1 cellular context compared by ENCODE assay signal in genomic region chr3:105503191-105503593, GRCh38.
TF ChIP-seq lines count a peak whose summit lies in the region.

No MANE protein-coding gene starts in this region.

TF ChIP-seq in HepG2, 621 proteins besides CTCF, POLR2A, EP300 and RAD21 (continued from another document and continues in another):
- TF ChIP-seq ZNF512 (CRISPR knock-in tag; IDR thresholded peaks at IDR 0.05) = no peak
- TF ChIP-seq PCBP2 (optimal IDR thresholded peaks at IDR 0.05; ENCODE audit: low read depth, low read length, poor library complexity, severe bottlenecking) = no peak
- TF ChIP-seq JDP2 (CRISPR knock-in tag; IDR thresholded peaks at IDR 0.05; ENCODE audit: borderline replicate concordance) = no peak
- no peak for TF ChIP-seq TEAD2 (CRISPR knock-in tag; IDR thresholded peaks at IDR 0.05)
- TF ChIP-seq AKAP8 (CRISPR knock-in tag; IDR thresholded peaks at IDR 0.05) = no peak
- no peak for TF ChIP-seq PRDM10 (CRISPR knock-in tag; IDR thresholded peaks at IDR 0.05; ENCODE audit: low read depth)
- no peak for TF ChIP-seq ZFP62 (CRISPR knock-in tag; IDR thresholded peaks at IDR 0.05)
- TF ChIP-seq MIER2 (CRISPR knock-in tag; IDR thresholded peaks at IDR 0.05) = peak; percentile 29; the same call in 1 of the 2 replicates
- TF ChIP-seq ZNF333 (CRISPR knock-in tag; IDR thresholded peaks at IDR 0.05; ENCODE audit: borderline replicate concordance) = no peak
- TF ChIP-seq SALL2 (CRISPR knock-in tag; IDR thresholded peaks at IDR 0.05) = no peak
- TF ChIP-seq TOPORS (CRISPR knock-in tag; IDR thresholded peaks at IDR 0.05) = no peak
- TF ChIP-seq ZNF75D (CRISPR knock-in tag; IDR thresholded peaks at IDR 0.05; ENCODE audit: borderline replicate concordance) = no peak
- TF ChIP-seq ZNF18 (CRISPR knock-in tag; IDR thresholded peaks at IDR 0.05; ENCODE audit: insufficient replicate concordance) = peak; percentile 47
- TF ChIP-seq ASH2L (IDR thresholded peaks at IDR 0.05; ENCODE audit: insufficient read length, low read depth, low read length) = peak; percentile 87
- no peak for TF ChIP-seq ZNF335 (CRISPR knock-in tag; IDR thresholded peaks at IDR 0.05)
- TF ChIP-seq ZNF17 (CRISPR knock-in tag; IDR thresholded peaks at IDR 0.05) = no peak
- no peak for TF ChIP-seq NFAT5 (CRISPR knock-in tag; IDR thresholded peaks at IDR 0.05)
- TF ChIP-seq ZNF816 (CRISPR knock-in tag; IDR thresholded peaks at IDR 0.05; ENCODE audit: borderline replicate concordance) = peak; percentile 85; the same call in 1 of the 2 replicates
- TF ChIP-seq HCFC1 (IDR thresholded peaks at IDR 0.05; ENCODE audit: low read depth, low read length) = no peak
- TF ChIP-seq ZSCAN21 (CRISPR knock-in tag; IDR thresholded peaks at IDR 0.05; ENCODE audit: borderline replicate concordance) = no peak; the same call in 1 of the 2 replicates
- peak; percentile 63; the same call in 1 of the 2 replicates for TF ChIP-seq FOSL2 (CRISPR knock-in tag; IDR thresholded peaks at IDR 0.05)
- TF ChIP-seq EHMT2 (IDR thresholded peaks at IDR 0.05; ENCODE audit: borderline replicate concordance, low read depth, low read length) = no peak
- no peak for TF ChIP-seq ZBTB38 (CRISPR knock-in tag; IDR thresholded peaks at IDR 0.05)
- TF ChIP-seq KDM1A (CRISPR knock-in tag; IDR thresholded peaks at IDR 0.05) = no peak
- TF ChIP-seq ZNF616 (CRISPR knock-in tag; IDR thresholded peaks at IDR 0.05; ENCODE audit: low read depth) = no peak
- TF ChIP-seq CHD2 (IDR thresholded peaks at IDR 0.05; ENCODE audit: low read depth, low read length) = no peak
- TF ChIP-seq ZGPAT (CRISPR knock-in tag; IDR thresholded peaks at IDR 0.05) = peak; percentile 93
- TF ChIP-seq FOXA1 (IDR thresholded peaks at IDR 0.05) = peak; percentile 94
- peak; percentile 96 for TF ChIP-seq FOXA1 (CRISPR knock-in tag; IDR thresholded peaks at IDR 0.05)
- TF ChIP-seq HIVEP1 (CRISPR knock-in tag; IDR thresholded peaks at IDR 0.05) = no peak
- peak; percentile 37; the same call in 1 of the 2 replicates for TF ChIP-seq ZNF644 (CRISPR knock-in tag; IDR thresholded peaks at IDR 0.05; ENCODE audit: low read depth)
- TF ChIP-seq SYNCRIP (IDR thresholded peaks at IDR 0.05; ENCODE audit: insufficient read depth, low read depth, low read length) = no peak
- TF ChIP-seq CREB3 (CRISPR knock-in tag; IDR thresholded peaks at IDR 0.05) = no peak
- no peak for TF ChIP-seq RFX1 (IDR thresholded peaks at IDR 0.05)
- TF ChIP-seq ZBTB1 (CRISPR knock-in tag; IDR thresholded peaks at IDR 0.05; ENCODE audit: borderline replicate concordance) = no peak
- no peak for TF ChIP-seq GPN1 (CRISPR knock-in tag; IDR thresholded peaks at IDR 0.05; ENCODE audit: borderline replicate concordance)
- TF ChIP-seq KMT2B (CRISPR knock-in tag; IDR thresholded peaks at IDR 0.05) = peak; percentile 63; the same call in 1 of the 2 replicates
- TF ChIP-seq CBX2 (IDR thresholded peaks at IDR 0.05; ENCODE audit: low read depth, low read length) = no peak
- no peak for TF ChIP-seq CBX2 (CRISPR knock-in tag; IDR thresholded peaks at IDR 0.05; ENCODE audit: low read depth)
- TF ChIP-seq ZNF263 (CRISPR knock-in tag; IDR thresholded peaks at IDR 0.05) = no peak
- no peak for TF ChIP-seq PBX2 (CRISPR knock-in tag; IDR thresholded peaks at IDR 0.05)
- TF ChIP-seq STAT6 (CRISPR knock-in tag; IDR thresholded peaks at IDR 0.05; ENCODE audit: borderline replicate concordance) = no peak
- no peak for TF ChIP-seq ZNF235 (CRISPR knock-in tag; IDR thresholded peaks at IDR 0.05; ENCODE audit: borderline replicate concordance)
- no peak; the same call in 1 of the 2 replicates for TF ChIP-seq ZNF460 (CRISPR knock-in tag; IDR thresholded peaks at IDR 0.05; ENCODE audit: borderline replicate concordance)
- TF ChIP-seq SIN3A (IDR thresholded peaks at IDR 0.05; ENCODE audit: borderline replicate concordance, low read depth, low read length) = no peak
- no peak for TF ChIP-seq U2AF2 (IDR thresholded peaks at IDR 0.05; ENCODE audit: low read depth, low read length)
- TF ChIP-seq RAD51 (IDR thresholded peaks at IDR 0.05; ENCODE audit: borderline replicate concordance) = no peak
- TF ChIP-seq PRPF4 (IDR thresholded peaks at IDR 0.05; ENCODE audit: low read depth, low read length, poor library complexity, severe bottlenecking) = no peak
- no peak for TF ChIP-seq BRD4 (CRISPR knock-in tag; IDR thresholded peaks at IDR 0.05)
- peak; percentile 85; the same call in 1 of the 2 replicates for TF ChIP-seq MBD4 (IDR thresholded peaks at IDR 0.05; ENCODE audit: borderline replicate concordance, low read length)
